8 cellular contexts compared by ENCODE assay signal in genomic region chr12:98516184-98516873, GRCh38. TPM values are rescaled to one million over a fixed set of nuclear protein-coding genes. Genes with fewer than 3 reads are reported as not detected.
A peak's percentile ranks its signal among the peaks of the same experiment; 100 is the strongest.
DNase-seq lines count a peak whose midpoint lies in the region; ATAC-seq, FAIRE-seq and TF ChIP-seq lines count a peak whose summit lies in the region.

No MANE protein-coding gene starts in this region.

- H3K27ac ChIP-seq in WERI-Rb-1 = peak overlapping the region; percentile 100

- POLR2A ChIA-PET in AG04449 (lab: Yijun Ruan, JAX) = interaction anchor here (1.4 kb wide), 1 partner anchor 98 kb away, joined by 7 read pairs; no protein-coding TSS in a partner anchor

- FAIRE-seq in bronchial epithelial cell (lab: Jason Lieb, UNC) = no peak
- peak; percentile 89 for FAIRE-seq in islet of Langerhans (lab: Jason Lieb, UNC)

- H3K27me3 ChIP-seq in WERI-Rb-1 (ENCODE audit: insufficient read depth, low read depth, severe bottlenecking) (no peaks in the 10 kb centered on the region), bronchial epithelial cell (ENCODE audit: control insufficient read depth, insufficient read depth, low read length) (no peaks in the 10 kb centered on the region)

- DNase-seq in AG04449 (ENCODE audit: low read depth, low spot score) = peak; percentile 16
- peak; percentile 92 for DNase-seq in NCI-H2196 (lab: John Stamatoyannopoulos, UW; ENCODE audit: unreplicated experiment)
- DNase-seq in WERI-Rb-1 = peak; percentile 84
- DNase-seq in bronchial epithelial cell (ENCODE audit: low read depth) = peak; percentile 76
- peak; percentile 82 to 84 (median 84) for DNase-seq in stimulated activated CD4-positive, alpha-beta T cell treated with anti-CD3 and anti-CD28 coated beads, Interleukin-12 subunit alpha, Interleukin-12 subunit beta, amount 100 ng/mL, for 48 hours (ENCODE audit: low read depth in 2 of 3, low spot score in 1 of 3)

- CTCF ChIA-PET in AG04449 (lab: Yijun Ruan, JAX) = interaction anchor here (1.0 to 8.9 kb wide), 17 partner anchors 11 to 155 kb away, joined by 3 to 105 read pairs (median 6); partner anchors contain the start of genes IKBIP and SLC25A3

- no peaks in the 10 kb centered on the region for H3K9me3 ChIP-seq in WERI-Rb-1 (ENCODE audit: severe bottlenecking)

- H3K4me3 ChIP-seq in AG04449 (ENCODE audit: low read depth, low read length) = peak overlapping the region; percentile 95
- peak overlapping the region; percentile 99 for H3K4me3 ChIP-seq in WERI-Rb-1 (ENCODE audit: low read depth, low read length)
- H3K4me3 ChIP-seq in bronchial epithelial cell (ENCODE audit: low read depth, low read length) = peak overlapping the region; percentile 96

- peaks cover 41% of the 10 kb centered on the region for H3K36me3 ChIP-seq in WERI-Rb-1
- H3K36me3 ChIP-seq in bronchial epithelial cell (ENCODE audit: control insufficient read depth, insufficient read depth, low read length) = no peaks in the 10 kb centered on the region

- ATAC-seq in GM18868 (IDR thresholded peaks at IDR 0.05; ENCODE audit: unreplicated experiment) = peak; percentile 62
- peak; percentile 61 for ATAC-seq in HG03135 (IDR thresholded peaks at IDR 0.05; ENCODE audit: unreplicated experiment)

- TF ChIP-seq CTCF in AG04449 (IDR thresholded peaks at IDR 0.05; ENCODE audit: insufficient read depth, low read length, missing control alignments) (peak; percentile 51), WERI-Rb-1 (IDR thresholded peaks at IDR 0.05; ENCODE audit: low read depth, low read length) (peak; percentile 40), bronchial epithelial cell (IDR thresholded peaks at IDR 0.05; ENCODE audit: insufficient read depth, low read length, severe bottlenecking) (peak; percentile 68)

RNA-seq across cellular contexts. Expression of gene TMPO, which starts 0.9 kb away (rescaled TPM):
- total RNA-seq in bronchial epithelial cell = 34.1 and 45.0 TPM in 2 replicates

Comparison
In these comparisons a context has a peak if more than half of its experiments do, and no peak if none do; other contexts are left out.
1. Peak in every context shown above with its lines: DNase-seq, ATAC-seq, H3K4me3 ChIP-seq and H3K27ac ChIP-seq.
2. DNase-seq: peak in every context shown above with its lines; median percentile 92 in NCI-H2196; 84 in WERI-Rb-1; 84 in stimulated activated CD4-positive, alpha-beta T cell treated with anti-CD3 and anti-CD28 coated beads, Interleukin-12 subunit alpha, Interleukin-12 subunit beta, amount 100 ng/mL, for 48 hours; 76 in bronchial epithelial cell; 16 in AG04449.